26 cellular contexts compared by ENCODE assay signal in genomic region chr11:73576226-73576625, GRCh38. TPM values are rescaled to one million over a fixed set of nuclear protein-coding genes. Genes with fewer than 3 reads are reported as not detected.
DNase-seq lines count a peak whose midpoint lies in the region; ATAC-seq and TF ChIP-seq lines count a peak whose summit lies in the region.
"Had no signal": no experiment of that assay in that cellular context is flagged by ENCODE, and none has a peak within 500 bp of the region (broad histone marks: within the 10 kb centered on the region; RNA-seq: fewer than 3 reads in every experiment).

No MANE protein-coding gene starts in this region.

- ATAC-seq in lower lobe of right lung = no peak
- no peak for ATAC-seq in HG02798 (IDR thresholded peaks at IDR 0.05; ENCODE audit: poor library complexity, unreplicated experiment)
- ATAC-seq: activated naive CD4-positive, alpha-beta T cell treated with anti-CD3 and anti-CD28 coated beads, Interleukin-2, amount 50 U/mL, for 72 hours; esophagus mucosa; gastrocnemius medialis; natural killer cell treated with Interleukin-12 subunit alpha and Interleukin-12 subunit beta and Interleukin-15 and Interleukin-18, amount 100 ng/mL, for 72 hours; stimulated activated naive CD8-positive, alpha-beta T cell treated with anti-CD3 and anti-CD28 coated beads, Interleukin-15, amount 100 ng/mL, for 72 hours; T-cell had no signal

- intact Hi-C loops in lower lobe of right lung (cut with DNase I) = no loop called here

- no peak overlapping the region for H3K27ac ChIP-seq in lower lobe of right lung
- H3K27ac ChIP-seq: gastrocnemius medialis, upper lobe of left lung had no signal

- no peak overlapping the region for H3K4me3 ChIP-seq in lower lobe of right lung
- H3K4me3 ChIP-seq: gastrocnemius medialis, smooth muscle cell, upper lobe of left lung had no signal

- DNase-seq in NCI-H1417 treated with DMSO at 0.1 percent for 48 hours (lab: John Stamatoyannopoulos, UW) = peak; percentile 97
- DNase-seq in NCI-H69 (lab: John Stamatoyannopoulos, UW) = peak; percentile 99
- peak; percentile 21 for DNase-seq in inferior parietal cortex (ENCODE audit: extremely low spot score)
- peak; percentile 32 for DNase-seq in retina
- no peak for DNase-seq in T-helper 9 cell
- no peak for DNase-seq in lower lobe of right lung
- DNase-seq: activated CD4-positive, alpha-beta T cell treated with anti-CD3 and anti-CD28 coated beads for 4 hours; CD8-positive, alpha-beta memory T cell; cerebellar nuclear complex; DMS79 treated with DMSO at 0.1 percent for 48 hours; effector CD8-positive, alpha-beta T cell; gastrocnemius medialis; H9; NCI-H187; NCI-H526; OCI-M1; Right ventricle myocardium superior; stimulated activated CD4-positive, alpha-beta T cell treated with anti-CD3 and anti-CD28 coated beads, Interleukin-4, amount 100 ng/mL, for 24 hours; stimulated activated naive CD8-positive, alpha-beta T cell treated with anti-CD3 and anti-CD28 coated beads, Interleukin-15, amount 100 ng/mL, for 72 hours; T-cell; upper lobe of left lung had no signal

- no peaks in the 10 kb centered on the region for H3K27me3 ChIP-seq in lower lobe of right lung (ENCODE audit: low read depth)
- H3K27me3 ChIP-seq: gastrocnemius medialis, upper lobe of left lung had no signal

- H3K36me3 ChIP-seq in lower lobe of right lung = no peaks in the 10 kb centered on the region
- H3K36me3 ChIP-seq: gastrocnemius medialis, upper lobe of left lung had no signal

- TF ChIP-seq CTCF in lower lobe of right lung (IDR thresholded peaks at IDR 0.05) = no peak

- no peaks in the 10 kb centered on the region for H3K4me1 ChIP-seq in lower lobe of right lung
- H3K4me1 ChIP-seq: upper lobe of left lung had no signal

- no peaks in the 10 kb centered on the region for H3K9me3 ChIP-seq in lower lobe of right lung
- H3K9me3 ChIP-seq: gastrocnemius medialis, upper lobe of left lung had no signal

RNA-seq across cellular contexts. Expression of gene FAM168A, which starts 21.7 kb away (rescaled TPM):
- total RNA-seq in lower lobe of right lung = 31.0 TPM

Comparison
In these comparisons a context has a peak if more than half of its experiments do, and no peak if none do; other contexts are left out.
1. DNase-seq: peak in NCI-H1417 treated with DMSO at 0.1 percent for 48 hours (single experiment), NCI-H69 (single experiment), inferior parietal cortex (single experiment) and retina (single experiment); none in T-helper 9 cell (single experiment) and lower lobe of right lung (single experiment).